Comparison of ENCODE assay signal across 1 cellular context in genomic region chr12:118016424-118017264, GRCh38.
TF ChIP-seq lines count a peak whose summit lies in the region.

Gene RFC5 (plus strand): TSS chr12:118016703. CDS start chr12:118016828, 125 bp downstream.

TF ChIP-seq in K562, 482 proteins besides CTCF, POLR2A, EP300 and RAD21 (continued from another document and continues in another):
- TF ChIP-seq BRF2 (IDR thresholded peaks at IDR 0.05; ENCODE audit: borderline replicate concordance, insufficient read depth, insufficient read length), result no peak
- TF ChIP-seq AFF1 (IDR thresholded peaks at IDR 0.05; ENCODE audit: low read depth in 1 of 2, partially characterized antibody in 2 of 2), result no peak
- no peak for TF ChIP-seq RFX5 (IDR thresholded peaks at IDR 0.05; ENCODE audit: low read depth, low read length)
- TF ChIP-seq ZNF584 (CRISPR knock-in tag; IDR thresholded peaks at IDR 0.05; ENCODE audit: low read depth), result no peak
- no peak for TF ChIP-seq ARID1B (IDR thresholded peaks at IDR 0.05)
- TF ChIP-seq HOMEZ (CRISPR knock-in tag; IDR thresholded peaks at IDR 0.05), result no peak
- TF ChIP-seq SRF (CRISPR knock-in tag; IDR thresholded peaks at IDR 0.05), result peak in 1 of 2 experiments; percentile 60; a peak in 1 of 4 replicates
- no peak for TF ChIP-seq ZNF436 (CRISPR knock-in tag; IDR thresholded peaks at IDR 0.05)
- TF ChIP-seq AFF4 (CRISPR knock-in tag; IDR thresholded peaks at IDR 0.05), result 0 out of 2 replicates have a peak, but pooled peaks have one; percentile 31
- peak; percentile 35 for TF ChIP-seq PCBP1 (IDR thresholded peaks at IDR 0.05; ENCODE audit: low read depth, low read length, poor library complexity, severe bottlenecking)
- no peak for TF ChIP-seq FOXJ3 (CRISPR knock-in tag; IDR thresholded peaks at IDR 0.05)
- TF ChIP-seq MITF (IDR thresholded peaks at IDR 0.05), result peak; percentile 43; the same call in 1 of the 2 replicates
- no peak for TF ChIP-seq ZNF311 (CRISPR knock-in tag; IDR thresholded peaks at IDR 0.05)
- TF ChIP-seq CHCHD3 (CRISPR knock-in tag; IDR thresholded peaks at IDR 0.05), result no peak
- TF ChIP-seq ZNF589 (CRISPR knock-in tag; IDR thresholded peaks at IDR 0.05; ENCODE audit: low read depth), result no peak
- no peak for TF ChIP-seq ZC3H8 (IDR thresholded peaks at IDR 0.05)
- no peak for TF ChIP-seq ZNF592 (IDR thresholded peaks at IDR 0.05)
- TF ChIP-seq PHF8 (IDR thresholded peaks at IDR 0.05; ENCODE audit: borderline replicate concordance, low read length), result peak; percentile 96
- no peak for TF ChIP-seq ZKSCAN8 (CRISPR knock-in tag; IDR thresholded peaks at IDR 0.05)
- no peak for TF ChIP-seq SMARCA4 (IDR thresholded peaks at IDR 0.05)
- no peak for TF ChIP-seq TRIM24 (IDR thresholded peaks at IDR 0.05)
- TF ChIP-seq ZNF277 (CRISPR knock-in tag; IDR thresholded peaks at IDR 0.05; ENCODE audit: borderline replicate concordance), result no peak
- TF ChIP-seq MED1 (CRISPR knock-in tag; IDR thresholded peaks at IDR 0.05; ENCODE audit: borderline replicate concordance), result no peak
- no peak for TF ChIP-seq MIER1 (IDR thresholded peaks at IDR 0.05; ENCODE audit: low read depth)
- no peak for TF ChIP-seq TFE3 (CRISPR knock-in tag; IDR thresholded peaks at IDR 0.05)
- no peak for TF ChIP-seq NR0B1 (IDR thresholded peaks at IDR 0.05; ENCODE audit: partially characterized antibody)
- peak; percentile 77 for TF ChIP-seq POLR2B (IDR thresholded peaks at IDR 0.05; ENCODE audit: low read depth, partially characterized antibody)
- no peak for TF ChIP-seq ZEB2 (IDR thresholded peaks at IDR 0.05)
- TF ChIP-seq MAZ (CRISPR knock-in tag; conservative IDR thresholded peaks at IDR 0.05 in 1 of 2, IDR thresholded peaks at IDR 0.05 in 1 of 2), result peak; percentile 60 to 66; a peak in 2 of 4 replicates
- peak; percentile 56; the same call in 1 of the 2 replicates for TF ChIP-seq ZBTB9 (CRISPR knock-in tag; IDR thresholded peaks at IDR 0.05)
- no peak for TF ChIP-seq ARNT (IDR thresholded peaks at IDR 0.05)
- TF ChIP-seq PHB (CRISPR knock-in tag; IDR thresholded peaks at IDR 0.05), result no peak
- TF ChIP-seq SMAD1 (IDR thresholded peaks at IDR 0.05; ENCODE audit: low read depth, low read length, partially characterized antibody), result no peak
